In genomic region chr17:75105269-75106080, GRCh38 we compare ENCODE assay signal across 6 cellular contexts. TPM values are rescaled to one million over a fixed set of nuclear protein-coding genes. Genes with fewer than 3 reads are reported as not detected.
DNase-seq lines count a peak whose midpoint lies in the region; ATAC-seq and TF ChIP-seq lines count a peak whose summit lies in the region.

No MANE protein-coding gene starts in this region.

- H3K9ac ChIP-seq in DND-41 (ENCODE audit: low read depth, low read length), result no peak overlapping the region

- no peaks in the 10 kb centered on the region for H3K9me3 Mint-ChIP-seq in nephron progenitor cell

- ATAC-seq in DND-41 (ENCODE audit: insufficient read depth, low read depth), result 0 out of 3 replicates have a peak, but pooled peaks have one; percentile 39
- no peak for ATAC-seq in GM19023 (IDR thresholded peaks at IDR 0.05; ENCODE audit: unreplicated experiment)
- no peak for ATAC-seq in HG03469 (IDR thresholded peaks at IDR 0.05; ENCODE audit: unreplicated experiment)

- H3K27ac ChIP-seq in DND-41 (ENCODE audit: low read length) (no peak overlapping the region), ascending aorta (no peak overlapping the region)

- no peak overlapping the region for H2AFZ ChIP-seq in DND-41 (ENCODE audit: low read depth, low read length)

- H3K4me1 Mint-ChIP-seq in nephron progenitor cell, result peaks cover 36% of the 10 kb centered on the region

- no peaks in the 10 kb centered on the region for H3K9me3 ChIP-seq in DND-41 (ENCODE audit: insufficient read depth, low read length, severe bottlenecking)
- no peaks in the 10 kb centered on the region for H3K9me3 ChIP-seq in ascending aorta

- H3K36me3 ChIP-seq in DND-41 (ENCODE audit: insufficient read depth, low read length) (peaks cover 2% of the 10 kb centered on the region; the same call in 1 of the 2 replicates), ascending aorta (no peaks in the 10 kb centered on the region)

- no peak overlapping the region for H3K4me2 ChIP-seq in DND-41 (ENCODE audit: insufficient read depth, low read length)

- no peaks in the 10 kb centered on the region for H3K27me3 ChIP-seq in DND-41 (ENCODE audit: insufficient read depth, low read length, poor library complexity)
- no peaks in the 10 kb centered on the region for H3K27me3 ChIP-seq in ascending aorta

- intact Hi-C loops in ascending aorta (cut with DNase I), result loop anchor here (2.0 to 5.0 kb wide), 2 partner anchors 29 to 143 kb away; no protein-coding TSS in a partner anchor

- peaks cover 16% of the 10 kb centered on the region for H3K27me3 Mint-ChIP-seq in nephron progenitor cell (ENCODE audit: low read depth, poor library complexity)

- H3K27ac Mint-ChIP-seq in nephron progenitor cell, result no peak overlapping the region

- H3K36me3 Mint-ChIP-seq in nephron progenitor cell (ENCODE audit: low read depth), result peaks cover 5% of the 10 kb centered on the region

- peaks cover 15% of the 10 kb centered on the region for H3K4me1 ChIP-seq in DND-41 (ENCODE audit: insufficient read depth, low read length)
- peaks cover 0 to 8% of the 10 kb centered on the region in 2 donors for H3K4me1 ChIP-seq in ascending aorta

- peak; percentile 35 for DNase-seq in DND-41
- peak; percentile 47 for DNase-seq in NB4 (ENCODE audit: low read depth)
- no peak for DNase-seq in ascending aorta (ENCODE audit: low spot score in 2 of 2)
- DNase-seq in nephron progenitor cell, result peak; percentile 61

- H4K20me1 ChIP-seq in DND-41 (ENCODE audit: insufficient read depth, low read length), result no peaks in the 10 kb centered on the region

- H3K4me3 Mint-ChIP-seq in nephron progenitor cell, result no peak overlapping the region

- peaks cover 6% of the 10 kb centered on the region for H3K79me2 ChIP-seq in DND-41 (ENCODE audit: insufficient read depth, low read length)

- no peak for TF ChIP-seq POLR2A in NB4 (IDR thresholded peaks at IDR 0.05; ENCODE audit: extremely low read depth, insufficient read length)

- no peak overlapping the region for H3K4me3 ChIP-seq in DND-41 (ENCODE audit: low read depth in 1 of 2, low read length in 2 of 2)
- no peak overlapping the region for H3K4me3 ChIP-seq in NB4 (ENCODE audit: low read depth, low read length)
- H3K4me3 ChIP-seq in ascending aorta, result no peak overlapping the region

- TF ChIP-seq CTCF in DND-41 (IDR thresholded peaks at IDR 0.05; ENCODE audit: borderline replicate concordance, extremely low read depth, low read length, poor library complexity, severe bottlenecking) (peak; percentile 63), NB4 (IDR thresholded peaks at IDR 0.05; ENCODE audit: low read depth, low read length) (peak; percentile 77), ascending aorta (IDR thresholded peaks at IDR 0.05) (peak; percentile 52 to 87 (median 84)), nephron progenitor cell (IDR thresholded peaks at IDR 0.05) (peak; percentile 82)

RNA-seq across cellular contexts. Expression of gene ARMC7, which starts 4.3 kb away (rescaled TPM):
- total RNA-seq in ascending aorta, result 1.4 TPM

RNA-seq across cellular contexts. Expression of gene SLC16A5, which starts 17.7 kb away (rescaled TPM):
- 101 TPM for total RNA-seq in ascending aorta

RNA-seq across cellular contexts. Expression of gene NT5C, which starts 26.1 kb away (rescaled TPM):
- 18.3 TPM for total RNA-seq in ascending aorta

RNA-seq across cellular contexts. Expression of gene JPT1, which starts 48.8 kb away (rescaled TPM):
- total RNA-seq in ascending aorta, result 23.0 TPM

RNA-seq across cellular contexts. Expression of gene KCTD2, which starts 58.5 kb away (rescaled TPM):
- 31.4 TPM for total RNA-seq in ascending aorta

Comparison
In these comparisons a context has a peak if more than half of its experiments do, and no peak if none do; other contexts are left out.
1. DNase-seq: peak in DND-41 (single experiment), NB4 (single experiment) and nephron progenitor cell (single experiment); none in ascending aorta (0 of 2).
2. Peak in every context shown above with its lines, with median percentiles within 50 percentile points of each other: CTCF ChIP-seq.